Comparison of ENCODE assay signal across 10 cellular contexts in genomic region chr17:6712058-6712853, GRCh38. TPM values are rescaled to one million over a fixed set of nuclear protein-coding genes. Genes with fewer than 3 reads are reported as not detected.
DNase-seq lines count a peak whose midpoint lies in the region; ATAC-seq and TF ChIP-seq lines count a peak whose summit lies in the region.
"Had no signal": no experiment of that assay in that cellular context is flagged by ENCODE, and none has a peak within 500 bp of the region (broad histone marks: within the 10 kb centered on the region; RNA-seq: fewer than 3 reads in every experiment).

No MANE protein-coding gene starts in this region.

- no peaks in the 10 kb centered on the region for H3K9me3 Mint-ChIP-seq in activated CD4-positive, alpha-beta T cell treated with anti-CD3 and anti-CD28 coated beads, Interleukin-2, amount 10 ng/mL, durations not matched to agents 24 days and 14 days
- H3K9me3 Mint-ChIP-seq in activated CD4-positive, alpha-beta T cell treated with anti-CD3 and anti-CD28 coated beads for 36 hours (ENCODE audit: low read depth), result no peaks in the 10 kb centered on the region
- H3K9me3 Mint-ChIP-seq in activated naive CD8-positive, alpha-beta T cell treated with anti-CD3 and anti-CD28 coated beads, Interleukin-2, amount 50 U/mL, for 24 hours, result peaks cover 4% of the 10 kb centered on the region
- peaks cover 3 to 5% of the 10 kb centered on the region in 2 donors for H3K9me3 Mint-ChIP-seq in stimulated activated naive B cell treated with anti-CD40 and anti-IgM and Interleukin-4, amounts not matched to agents 10 μg/mL and 1 μg/mL and 100 μg/mL, for 72 hours

- H3K27me3 ChIP-seq in iPS-18a (ENCODE audit: control insufficient read depth, insufficient read depth, low read length), result peaks cover 39% of the 10 kb centered on the region

- no peak for DNase-seq in activated CD4-positive, alpha-beta T cell treated with anti-CD3 and anti-CD28 coated beads, Interleukin-2, amount 10 ng/mL, durations not matched to agents 24 days and 14 days
- DNase-seq in activated CD4-positive, alpha-beta T cell treated with anti-CD3 and anti-CD28 coated beads for 36 hours, result no peak
- DNase-seq in activated naive CD8-positive, alpha-beta T cell treated with anti-CD3 and anti-CD28 coated beads, Interleukin-2, amount 50 U/mL, for 24 hours, result no peak
- no peak for DNase-seq in stimulated activated naive B cell treated with anti-CD40 and anti-IgM and Interleukin-4, amounts not matched to agents 10 μg/mL and 1 μg/mL and 100 μg/mL, for 72 hours
- no peak for DNase-seq in GM10266 (ENCODE audit: extremely low spot score)
- DNase-seq: activated T-cell treated with anti-CD3 and anti-CD28 coated beads for 4 hours had no signal

- peak overlapping the region; percentile 67 for H3K4me3 ChIP-seq in iPS-18a (ENCODE audit: low read length)

- H3K4me3 Mint-ChIP-seq in activated CD4-positive, alpha-beta T cell treated with anti-CD3 and anti-CD28 coated beads, Interleukin-2, amount 10 ng/mL, durations not matched to agents 24 days and 14 days, result peak overlapping the region; percentile 9
- H3K4me3 Mint-ChIP-seq in activated CD4-positive, alpha-beta T cell treated with anti-CD3 and anti-CD28 coated beads for 36 hours, result no peak overlapping the region
- peak overlapping the region; percentile 43 for H3K4me3 Mint-ChIP-seq in activated naive CD8-positive, alpha-beta T cell treated with anti-CD3 and anti-CD28 coated beads, Interleukin-2, amount 50 U/mL, for 24 hours
- peak overlapping the region; percentile 79 to 80 for H3K4me3 Mint-ChIP-seq in stimulated activated naive B cell treated with anti-CD40 and anti-IgM and Interleukin-4, amounts not matched to agents 10 μg/mL and 1 μg/mL and 100 μg/mL, for 72 hours

- no peaks in the 10 kb centered on the region for H3K36me3 ChIP-seq in iPS-18a (ENCODE audit: control insufficient read depth, low read depth, low read length)

- peaks cover 3% of the 10 kb centered on the region for H3K4me1 Mint-ChIP-seq in activated CD4-positive, alpha-beta T cell treated with anti-CD3 and anti-CD28 coated beads, Interleukin-2, amount 10 ng/mL, durations not matched to agents 24 days and 14 days
- peaks cover 11% of the 10 kb centered on the region for H3K4me1 Mint-ChIP-seq in activated CD4-positive, alpha-beta T cell treated with anti-CD3 and anti-CD28 coated beads for 36 hours
- H3K4me1 Mint-ChIP-seq in activated naive CD8-positive, alpha-beta T cell treated with anti-CD3 and anti-CD28 coated beads, Interleukin-2, amount 50 U/mL, for 24 hours, result peaks cover 9% of the 10 kb centered on the region
- peaks cover 20 to 26% of the 10 kb centered on the region in 2 donors for H3K4me1 Mint-ChIP-seq in stimulated activated naive B cell treated with anti-CD40 and anti-IgM and Interleukin-4, amounts not matched to agents 10 μg/mL and 1 μg/mL and 100 μg/mL, for 72 hours

- H3K9me3 ChIP-seq in iPS-18a (ENCODE audit: control insufficient read depth, low read depth, low read length), result no peaks in the 10 kb centered on the region

- no peak for ATAC-seq in activated CD4-positive, alpha-beta T cell treated with anti-CD3 and anti-CD28 coated beads for 36 hours
- ATAC-seq in activated naive CD8-positive, alpha-beta T cell treated with anti-CD3 and anti-CD28 coated beads, Interleukin-2, amount 50 U/mL, for 24 hours, result no peak
- ATAC-seq in stimulated activated naive B cell treated with anti-CD40 and anti-IgM and Interleukin-4, amounts not matched to agents 10 μg/mL and 1 μg/mL and 100 μg/mL, for 72 hours (replicated peaks), result no peak
- no peak for ATAC-seq in HG02642 (IDR thresholded peaks at IDR 0.05; ENCODE audit: poor library complexity, unreplicated experiment)
- ATAC-seq in HG02588 (IDR thresholded peaks at IDR 0.05; ENCODE audit: unreplicated experiment), result no peak

- H3K9ac ChIP-seq in iPS-18a (ENCODE audit: low read length), result no peak overlapping the region

- intact Hi-C loops in activated CD4-positive, alpha-beta T cell treated with anti-CD3 and anti-CD28 coated beads, Interleukin-2, amount 10 ng/mL, durations not matched to agents 24 days and 14 days (cut with micrococcal nuclease), result no loop called here
- intact Hi-C loops in activated CD4-positive, alpha-beta T cell treated with anti-CD3 and anti-CD28 coated beads for 36 hours (cut with DNase I, micrococcal nuclease), result no loop called here

- CTCF ChIA-PET in activated CD4-positive, alpha-beta T cell treated with anti-CD3 and anti-CD28 coated beads for 36 hours (lab: Charles Lee), result interaction anchor here (0.7 to 1.2 kb wide), 3 partner anchors 16 to 307 kb away, joined by 3 to 4 read pairs (median 3); no protein-coding TSS in a partner anchor

- POLR2A ChIA-PET in activated CD4-positive, alpha-beta T cell treated with anti-CD3 and anti-CD28 coated beads for 36 hours (lab: Charles Lee), result no interaction called here

- H3K27ac Mint-ChIP-seq in activated CD4-positive, alpha-beta T cell treated with anti-CD3 and anti-CD28 coated beads, Interleukin-2, amount 10 ng/mL, durations not matched to agents 24 days and 14 days, result no peak overlapping the region
- H3K27ac Mint-ChIP-seq in activated CD4-positive, alpha-beta T cell treated with anti-CD3 and anti-CD28 coated beads for 36 hours, result no peak overlapping the region
- no peak overlapping the region for H3K27ac Mint-ChIP-seq in activated naive CD8-positive, alpha-beta T cell treated with anti-CD3 and anti-CD28 coated beads, Interleukin-2, amount 50 U/mL, for 24 hours
- H3K27ac Mint-ChIP-seq in stimulated activated naive B cell treated with anti-CD40 and anti-IgM and Interleukin-4, amounts not matched to agents 10 μg/mL and 1 μg/mL and 100 μg/mL, for 72 hours, result no peak overlapping the region

- H3K27me3 Mint-ChIP-seq in activated CD4-positive, alpha-beta T cell treated with anti-CD3 and anti-CD28 coated beads, Interleukin-2, amount 10 ng/mL, durations not matched to agents 24 days and 14 days, result peaks cover 49% of the 10 kb centered on the region
- H3K27me3 Mint-ChIP-seq in activated CD4-positive, alpha-beta T cell treated with anti-CD3 and anti-CD28 coated beads for 36 hours, result peaks cover 56% of the 10 kb centered on the region
- H3K27me3 Mint-ChIP-seq in activated naive CD8-positive, alpha-beta T cell treated with anti-CD3 and anti-CD28 coated beads, Interleukin-2, amount 50 U/mL, for 24 hours, result peaks cover 57% of the 10 kb centered on the region
- peaks cover 69 to 85% of the 10 kb centered on the region in 2 donors for H3K27me3 Mint-ChIP-seq in stimulated activated naive B cell treated with anti-CD40 and anti-IgM and Interleukin-4, amounts not matched to agents 10 μg/mL and 1 μg/mL and 100 μg/mL, for 72 hours

- no peaks in the 10 kb centered on the region for H3K4me1 ChIP-seq in iPS-18a (ENCODE audit: control insufficient read depth, low read depth, low read length)

- TF ChIP-seq CTCF in GM10266 (IDR thresholded peaks at IDR 0.05; ENCODE audit: control insufficient read depth, insufficient read depth, low read depth, missing control alignments), result no peak

- H3K36me3 Mint-ChIP-seq in activated CD4-positive, alpha-beta T cell treated with anti-CD3 and anti-CD28 coated beads, Interleukin-2, amount 10 ng/mL, durations not matched to agents 24 days and 14 days (ENCODE audit: low read depth), result peaks cover 1% of the 10 kb centered on the region
- no peaks in the 10 kb centered on the region for H3K36me3 Mint-ChIP-seq in activated CD4-positive, alpha-beta T cell treated with anti-CD3 and anti-CD28 coated beads for 36 hours (ENCODE audit: low read depth)
- H3K36me3 Mint-ChIP-seq in activated naive CD8-positive, alpha-beta T cell treated with anti-CD3 and anti-CD28 coated beads, Interleukin-2, amount 50 U/mL, for 24 hours (ENCODE audit: low read depth), result no peaks in the 10 kb centered on the region
- H3K36me3 Mint-ChIP-seq in stimulated activated naive B cell treated with anti-CD40 and anti-IgM and Interleukin-4, amounts not matched to agents 10 μg/mL and 1 μg/mL and 100 μg/mL, for 72 hours, result peaks cover 0 to 3% of the 10 kb centered on the region in 2 donors

- no peak overlapping the region for H3K27ac ChIP-seq in iPS-18a (ENCODE audit: low read length)

RNA-seq across cellular contexts. Expression of gene SLC13A5, which starts 0.9 kb away (rescaled TPM):
- total RNA-seq in activated CD4-positive, alpha-beta T cell treated with anti-CD3 and anti-CD28 coated beads, Interleukin-2, amount 10 ng/mL, durations not matched to agents 24 days and 14 days, result not detected in 2 replicates
- total RNA-seq in activated CD4-positive, alpha-beta T cell treated with anti-CD3 and anti-CD28 coated beads for 36 hours, result not detected
- total RNA-seq: glomerular endothelial cell had no signal

RNA-seq across cellular contexts. Expression of gene XAF1, which starts 43.6 kb away (rescaled TPM):
- 34.1 and 37.6 TPM in 2 replicates for total RNA-seq in activated CD4-positive, alpha-beta T cell treated with anti-CD3 and anti-CD28 coated beads, Interleukin-2, amount 10 ng/mL, durations not matched to agents 24 days and 14 days
- 10 to 100 TPM; 47.7 to 48.6 TPM for total RNA-seq in activated CD4-positive, alpha-beta T cell treated with anti-CD3 and anti-CD28 coated beads for 36 hours
